9 cellular contexts compared by ENCODE assay signal in the genomic region with DNA sequence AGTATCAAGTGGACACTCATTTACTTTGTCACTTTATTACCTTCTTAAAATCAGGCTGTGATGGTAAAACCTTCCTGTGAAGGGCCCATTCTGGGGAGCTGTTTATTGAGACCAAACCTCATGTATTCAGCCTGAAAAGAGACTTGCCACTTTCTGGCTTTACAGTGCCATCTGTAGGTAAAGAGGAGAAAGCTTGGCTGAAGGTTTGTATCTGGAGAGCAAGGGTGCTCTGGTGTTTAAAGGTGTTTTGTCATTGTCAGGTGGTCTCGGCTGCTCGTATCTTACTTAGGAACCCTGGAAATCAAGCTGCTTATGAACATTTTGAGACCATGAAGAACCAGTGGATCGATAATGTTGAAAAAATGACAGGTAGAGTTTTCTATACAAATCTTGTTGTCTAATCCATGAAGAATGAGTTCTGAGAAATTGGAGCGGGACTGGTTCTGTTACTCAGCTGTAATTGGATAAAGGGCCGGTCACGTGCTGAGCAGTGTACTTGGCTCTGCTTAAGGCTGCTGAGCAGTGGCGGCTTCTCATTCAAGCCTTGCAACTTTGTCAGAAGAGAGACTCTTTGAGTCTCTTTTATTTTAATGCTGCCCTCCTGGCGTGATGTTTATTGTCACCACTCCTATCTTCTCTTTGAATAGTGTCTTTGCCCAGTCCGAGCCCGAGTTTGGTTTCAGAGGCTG. TPM values are rescaled to one million over a fixed set of nuclear protein-coding genes. Genes with fewer than 3 reads are reported as not detected.
DNase-seq lines count a peak whose midpoint lies in the region; ATAC-seq and TF ChIP-seq lines count a peak whose summit lies in the region.
"Had no signal": no experiment of that assay in that cellular context is flagged by ENCODE, and none has a peak within 500 bp of the region (broad histone marks: within the 10 kb centered on the region; RNA-seq: fewer than 3 reads in every experiment).

No MANE protein-coding gene starts in this region.

- intact Hi-C loops in activated B cell treated with CpG ODN at 0.5 μM for 24 hours (cut with micrococcal nuclease), result loop anchor here (1.0 kb wide), 1 partner anchor 217 kb away; no protein-coding TSS in a partner anchor

- TF ChIP-seq CTCF in activated B cell treated with CpG ODN at 0.5 μM for 24 hours (IDR thresholded peaks at IDR 0.05), result no peak

- no peak overlapping the region for H3K4me3 Mint-ChIP-seq in activated B cell treated with CpG ODN at 0.5 μM for 24 hours

- ATAC-seq in activated B cell treated with CpG ODN at 0.5 μM for 24 hours (ENCODE audit: low read depth), result peak; percentile 45
- ATAC-seq in HG03139 (IDR thresholded peaks at IDR 0.05; ENCODE audit: unreplicated experiment), result no peak
- ATAC-seq in GM19455 (IDR thresholded peaks at IDR 0.05; ENCODE audit: unreplicated experiment), result no peak
- no peak for ATAC-seq in HG03280 (IDR thresholded peaks at IDR 0.05; ENCODE audit: unreplicated experiment)

- H3K27me3 Mint-ChIP-seq in activated B cell treated with CpG ODN at 0.5 μM for 24 hours, result no peaks in the 10 kb centered on the region

- no peak overlapping the region for H3K27ac Mint-ChIP-seq in activated B cell treated with CpG ODN at 0.5 μM for 24 hours

- POLR2A ChIA-PET in activated B cell treated with CpG ODN at 0.5 μM for 24 hours (lab: Charles Lee), result interaction anchor here (0.6 to 1.3 kb wide), 2 partner anchors 163 to 1119 kb away, joined by 3 to 6 read pairs; no protein-coding TSS in a partner anchor

- H3K36me3 Mint-ChIP-seq in activated B cell treated with CpG ODN at 0.5 μM for 24 hours (ENCODE audit: low read depth), result peaks cover 85% of the 10 kb centered on the region

- peak; percentile 14 for DNase-seq in DMS53 treated with DMSO at 0.1 percent for 48 hours (lab: John Stamatoyannopoulos, UW; ENCODE audit: unreplicated experiment)
- peak; percentile 27 for DNase-seq in HT1080 (ENCODE audit: low read depth)
- no peak for DNase-seq in activated B cell treated with CpG ODN at 0.5 μM for 24 hours
- peak; percentile 43 to 58 for DNase-seq in lung microvascular endothelial cell (ENCODE audit: low read depth in 2 of 2)
- DNase-seq in stimulated activated CD8-positive, alpha-beta memory T cell treated with anti-CD3 and anti-CD28 coated beads, Interleukin-4, amount 100 ng/mL, for 48 hours, result no peak
- DNase-seq: stimulated activated CD4-positive, alpha-beta T cell treated with anti-CD3 and anti-CD28 coated beads, Interleukin-12 subunit alpha, Interleukin-12 subunit beta, amount 100 ng/mL, for 4 hours had no signal

- CTCF ChIA-PET in activated B cell treated with CpG ODN at 0.5 μM for 24 hours (lab: Charles Lee), result interaction anchor here (0.5 to 3.7 kb wide), 12 partner anchors 9 to 259 kb away, joined by 3 to 32 read pairs (median 4); no protein-coding TSS in a partner anchor

- peaks cover 2% of the 10 kb centered on the region for H3K4me1 Mint-ChIP-seq in activated B cell treated with CpG ODN at 0.5 μM for 24 hours

- H3K9me3 Mint-ChIP-seq in activated B cell treated with CpG ODN at 0.5 μM for 24 hours, result no peaks in the 10 kb centered on the region

RNA-seq across cellular contexts. Expression of a gene that starts 46.9 kb away (rescaled TPM):
- 26.6 and 34.3 TPM in 2 replicates for total RNA-seq in HT1080 (2014; rRNA removed; shearing (Covaris generic))
- 34.0 and 43.6 TPM in 2 replicates for polyA plus RNA-seq in HT1080 (2015; cell fraction: cytosol; rRNA removed)
- polyA plus RNA-seq in HT1080 (2015; cell fraction: nucleus; rRNA removed), result 62.2 and 62.8 TPM in 2 replicates
- total RNA-seq in activated B cell treated with CpG ODN at 0.5 μM for 24 hours (55.9 and 61.7 TPM in 2 replicates), lung microvascular endothelial cell (22.8 and 23.1 TPM in 2 replicates)

RNA-seq across cellular contexts. Expression of a gene that starts 47.3 kb away (rescaled TPM):
- total RNA-seq in HT1080 (2014; rRNA removed; shearing (Covaris generic)), result 59.2 and 65.2 TPM in 2 replicates
- polyA plus RNA-seq in HT1080 (2015; cell fraction: cytosol; rRNA removed), result 85.7 and 87.3 TPM in 2 replicates
- polyA plus RNA-seq in HT1080 (2015; cell fraction: nucleus; rRNA removed), result 61.2 and 66.9 TPM in 2 replicates
- total RNA-seq in activated B cell treated with CpG ODN at 0.5 μM for 24 hours, result 46.1 and 47.5 TPM in 2 replicates
- total RNA-seq in lung microvascular endothelial cell, result 6.2 and 14.2 TPM in 2 replicates

Comparison
In these comparisons a context has a peak if more than half of its experiments do, and no peak if none do; other contexts are left out.
1. DNase-seq: peak in DMS53 treated with DMSO at 0.1 percent for 48 hours (single experiment), HT1080 (single experiment) and lung microvascular endothelial cell (2 of 2); none in activated B cell treated with CpG ODN at 0.5 μM for 24 hours (single experiment) and stimulated activated CD8-positive, alpha-beta memory T cell treated with anti-CD3 and anti-CD28 coated beads, Interleukin-4, amount 100 ng/mL, for 48 hours (single experiment).